8 cellular contexts compared by ENCODE assay signal in genomic region chr6:17032595-17033591, GRCh38.
A peak's percentile ranks its signal among the peaks of the same experiment; 100 is the strongest.
DNase-seq lines count a peak whose midpoint lies in the region; ATAC-seq, FAIRE-seq and TF ChIP-seq lines count a peak whose summit lies in the region.

No MANE protein-coding gene starts in this region.

- ATAC-seq in GM21737 (IDR thresholded peaks at IDR 0.05; ENCODE audit: unreplicated experiment): no peak

- no peak overlapping the region for H3K27ac ChIP-seq in testis

- intact Hi-C loops in testis (cut with DNase I; ENCODE audit: low total_unique reads): no loop called here

- FAIRE-seq in bronchial epithelial cell (lab: Jason Lieb, UNC): peak; percentile 93

- H3K27me3 ChIP-seq in bronchial epithelial cell (ENCODE audit: control insufficient read depth, insufficient read depth, low read length) (peaks cover 4% of the 10 kb centered on the region), testis (no peaks in the 10 kb centered on the region)

- H3K4me1 ChIP-seq in testis: no peaks in the 10 kb centered on the region

- no peak for TF ChIP-seq EP300 in Ishikawa (IDR thresholded peaks at IDR 0.05; ENCODE audit: borderline replicate concordance)

- 38 to 47% methylated on average over 15 of the region's 15 CpGs for WGBS in testis, 2 donors

- no peak for TF ChIP-seq RAD21 in Ishikawa (IDR thresholded peaks at IDR 0.05; ENCODE audit: low read depth)

- H3K4me3 ChIP-seq in bronchial epithelial cell (ENCODE audit: low read depth, low read length) (no peak overlapping the region), testis (no peak overlapping the region)

- TF ChIP-seq POLR2A in testis (IDR thresholded peaks at IDR 0.05): no peak

- H3K36me3 ChIP-seq in bronchial epithelial cell (ENCODE audit: control insufficient read depth, insufficient read depth, low read length) (no peaks in the 10 kb centered on the region), testis (ENCODE audit: low read depth, missing control alignments) (no peaks in the 10 kb centered on the region)

- H3K9me3 ChIP-seq in testis: no peaks in the 10 kb centered on the region

- DNase-seq in bronchial epithelial cell (ENCODE audit: low read depth) (peak; percentile 94), kidney tubule cell (ENCODE audit: low spot score) (peak; percentile 89), testis (peak; percentile 83), COLO668 (lab: John Stamatoyannopoulos, UW; ENCODE audit: unreplicated experiment) (no peak), HuH-7 (ENCODE audit: low spot score) (no peak), mesenteric fat pad (ENCODE audit: low spot score) (no peak)

- TF ChIP-seq CTCF in bronchial epithelial cell (IDR thresholded peaks at IDR 0.05; ENCODE audit: insufficient read depth, low read length, severe bottlenecking): no peak
- no peak for TF ChIP-seq CTCF in testis (IDR thresholded peaks at IDR 0.05)

TF ChIP-seq in Ishikawa, 13 proteins besides CTCF, POLR2A, EP300 and RAD21:
- TF ChIP-seq, protein P1, sequence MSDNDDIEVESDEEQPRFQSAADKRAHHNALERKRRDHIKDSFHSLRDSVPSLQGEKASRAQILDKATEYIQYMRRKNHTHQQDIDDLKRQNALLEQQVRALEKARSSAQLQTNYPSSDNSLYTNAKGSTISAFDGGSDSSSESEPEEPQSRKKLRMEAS (IDR thresholded peaks at IDR 0.05): peak; percentile 54
- TF ChIP-seq EGR1 (IDR thresholded peaks at IDR 0.05): no peak
- peak; percentile 55 for TF ChIP-seq USF1 (IDR thresholded peaks at IDR 0.05)
- TF ChIP-seq NFIC (IDR thresholded peaks at IDR 0.05): peak; percentile 78
TF ChIP-seq in Ishikawa: peak in this region for 3.

Comparison
In these comparisons a context has a peak if more than half of its experiments do, and no peak if none do; other contexts are left out.
1. DNase-seq: peak in bronchial epithelial cell (single experiment), kidney tubule cell (single experiment) and testis (single experiment); none in COLO668 (single experiment), HuH-7 (single experiment) and mesenteric fat pad (single experiment).